9 cellular contexts compared by ENCODE assay signal in genomic region chr4:90127223-90127705, GRCh38. TPM values are rescaled to one million over a fixed set of nuclear protein-coding genes. Genes with fewer than 3 reads are reported as not detected.
DNase-seq lines count a peak whose midpoint lies in the region; ATAC-seq and TF ChIP-seq lines count a peak whose summit lies in the region.
"Had no signal": no experiment of that assay in that cellular context is flagged by ENCODE, and none has a peak within 500 bp of the region (broad histone marks: within the 10 kb centered on the region; RNA-seq: fewer than 3 reads in every experiment).

Gene CCSER1 (plus strand): TSS chr4:90127394.

- H3K4me1 ChIP-seq in stomach smooth muscle (ENCODE audit: control insufficient read depth, insufficient read depth, low read length): no peaks in the 10 kb centered on the region

- no peak within 1 kb of the TSS for H3K27ac Mint-ChIP-seq in activated CD8-positive, alpha-beta memory T cell treated with anti-CD3 and anti-CD28 coated beads, Interleukin-2, amount 10 ng/mL, durations not matched to agents 7 days and 5 days

- H3K4me3 Mint-ChIP-seq in activated CD8-positive, alpha-beta memory T cell treated with anti-CD3 and anti-CD28 coated beads, Interleukin-2, amount 10 ng/mL, durations not matched to agents 7 days and 5 days: peak within 1 kb of the TSS; percentile 59

- no peaks in the 10 kb centered on the region for H3K27me3 ChIP-seq in stomach smooth muscle (ENCODE audit: control insufficient read depth in 1 of 2, insufficient read depth in 2 of 2, low read length in 2 of 2)
- H3K27me3 ChIP-seq: BLaER1 treated with 17β-estradiol and CSF1 and Interleukin-3, amounts not matched to agents 10 nM and 100 nM had no signal

- TF ChIP-seq POLR2A in erythroblast (IDR thresholded peaks at IDR 0.05; ENCODE audit: low read length): peak; percentile 34

- no peaks in the 10 kb centered on the region for H3K36me3 Mint-ChIP-seq in activated CD8-positive, alpha-beta memory T cell treated with anti-CD3 and anti-CD28 coated beads, Interleukin-2, amount 10 ng/mL, durations not matched to agents 7 days and 5 days

- CTCF ChIA-PET in activated CD8-positive, alpha-beta memory T cell treated with anti-CD3 and anti-CD28 coated beads, Interleukin-2, amount 10 ng/mL, durations not matched to agents 7 days and 5 days (lab: Charles Lee): no interaction called here

- H3K27me3 Mint-ChIP-seq in activated CD8-positive, alpha-beta memory T cell treated with anti-CD3 and anti-CD28 coated beads, Interleukin-2, amount 10 ng/mL, durations not matched to agents 7 days and 5 days: peaks cover 49% of the 10 kb centered on the region

- peaks cover 16% of the 10 kb centered on the region for H3K4me1 Mint-ChIP-seq in activated CD8-positive, alpha-beta memory T cell treated with anti-CD3 and anti-CD28 coated beads, Interleukin-2, amount 10 ng/mL, durations not matched to agents 7 days and 5 days

- no peaks in the 10 kb centered on the region for H3K9me3 Mint-ChIP-seq in activated CD8-positive, alpha-beta memory T cell treated with anti-CD3 and anti-CD28 coated beads, Interleukin-2, amount 10 ng/mL, durations not matched to agents 7 days and 5 days (ENCODE audit: low read depth)

- peak; percentile 55 for DNase-seq in activated CD8-positive, alpha-beta memory T cell treated with anti-CD3 and anti-CD28 coated beads for 24 hours
- DNase-seq in activated CD8-positive, alpha-beta memory T cell treated with anti-CD3 and anti-CD28 coated beads, Interleukin-2, amount 50 U/mL, for 48 hours: no peak
- DNase-seq in NCI-H345 (lab: John Stamatoyannopoulos, UW): peak; percentile 78
- DNase-seq in activated CD8-positive, alpha-beta memory T cell treated with anti-CD3 and anti-CD28 coated beads, Interleukin-2, amount 10 ng/mL, durations not matched to agents 7 days and 5 days: no peak
- peak; percentile 46 to 53 for DNase-seq in erythroblast (lab: John Stamatoyannopoulos, UW)
- peak; percentile 30 for DNase-seq in middle frontal gyrus (ENCODE audit: extremely low spot score, low spot score)

- no peaks in the 10 kb centered on the region for H3K9me3 ChIP-seq in stomach smooth muscle (ENCODE audit: control insufficient read depth in 2 of 2, low read length in 2 of 2)

- no peaks in the 10 kb centered on the region for H3K36me3 ChIP-seq in stomach smooth muscle (ENCODE audit: control insufficient read depth in 2 of 2, insufficient read depth in 2 of 2, low read length in 2 of 2)
- H3K36me3 ChIP-seq: BLaER1 treated with 17β-estradiol and CSF1 and Interleukin-3, amounts not matched to agents 10 nM and 100 nM had no signal

- H3K9ac ChIP-seq in stomach smooth muscle (ENCODE audit: low read length in 2 of 2): peak within 1 kb of the TSS; percentile 14 to 50
- H3K9ac ChIP-seq: BLaER1 treated with 17β-estradiol and CSF1 and Interleukin-3, amounts not matched to agents 10 nM and 100 nM had no signal

- H3K4me3 ChIP-seq in stomach smooth muscle (ENCODE audit: low read length in 2 of 2): peak within 1 kb of the TSS; percentile 68 to 78
- H3K4me3 ChIP-seq: BLaER1 treated with 17β-estradiol and CSF1 and Interleukin-3, amounts not matched to agents 10 nM and 100 nM had no signal

- H3K27ac ChIP-seq in stomach smooth muscle (ENCODE audit: low read length): peak within 1 kb of the TSS; percentile 26
- H3K27ac ChIP-seq: BLaER1 treated with 17β-estradiol and CSF1 and Interleukin-3, amounts not matched to agents 10 nM and 100 nM had no signal

- peak; percentile 73 for ATAC-seq in HG02981 (IDR thresholded peaks at IDR 0.05; ENCODE audit: unreplicated experiment)
- peak; percentile 84 for ATAC-seq in activated CD8-positive, alpha-beta memory T cell treated with anti-CD3 and anti-CD28 coated beads, Interleukin-2, amount 10 ng/mL, durations not matched to agents 7 days and 5 days

RNA-seq across cellular contexts. Expression of gene CCSER1, which starts in this region (rescaled TPM):
- under 1 TPM in 1 of 2 experiments, not detected in 1; 0.16 TPM for total RNA-seq in activated CD8-positive, alpha-beta memory T cell treated with anti-CD3 and anti-CD28 coated beads, Interleukin-2, amount 10 ng/mL, durations not matched to agents 7 days and 5 days

Comparison
In these comparisons a context has a peak if more than half of its experiments do, and no peak if none do; other contexts are left out.
1. DNase-seq: peak in activated CD8-positive, alpha-beta memory T cell treated with anti-CD3 and anti-CD28 coated beads for 24 hours (single experiment), NCI-H345 (single experiment), erythroblast (2 of 2) and middle frontal gyrus (single experiment); none in activated CD8-positive, alpha-beta memory T cell treated with anti-CD3 and anti-CD28 coated beads, Interleukin-2, amount 50 U/mL, for 48 hours (single experiment) and activated CD8-positive, alpha-beta memory T cell treated with anti-CD3 and anti-CD28 coated beads, Interleukin-2, amount 10 ng/mL, durations not matched to agents 7 days and 5 days (single experiment).
2. Peak in ATAC-seq in activated CD8-positive, alpha-beta memory T cell treated with anti-CD3 and anti-CD28 coated beads, Interleukin-2, amount 10 ng/mL, durations not matched to agents 7 days and 5 days; RNA of the gene not detected or under 1 TPM.